12 cellular contexts compared by ENCODE assay signal in the genomic region with DNA sequence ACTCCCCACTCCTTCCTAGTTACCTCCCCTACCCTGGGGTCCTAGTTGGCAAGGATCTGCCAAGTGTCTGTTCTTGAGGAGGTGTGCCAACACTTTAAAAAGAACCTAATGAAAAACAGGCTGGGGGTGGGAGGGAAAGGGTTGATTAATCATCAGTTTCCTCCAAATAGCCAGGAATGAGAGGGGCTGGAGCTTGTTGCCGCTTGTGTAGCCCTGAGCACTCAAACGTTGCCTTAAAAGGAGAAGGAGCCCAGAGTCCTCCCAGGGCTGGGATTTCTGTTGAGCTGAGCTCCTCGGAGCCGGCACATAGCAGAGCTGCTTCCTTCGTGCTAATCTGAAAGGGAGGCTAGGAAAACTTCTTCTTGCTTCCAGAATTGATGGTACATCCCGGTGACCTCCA. TPM values are rescaled to one million over a fixed set of nuclear protein-coding genes. Genes with fewer than 3 reads are reported as not detected.
DNase-seq lines count a peak whose midpoint lies in the region; ATAC-seq and TF ChIP-seq lines count a peak whose summit lies in the region.
"Had no signal": no experiment of that assay in that cellular context is flagged by ENCODE, and none has a peak within 500 bp of the region (broad histone marks: within the 10 kb centered on the region; RNA-seq: fewer than 3 reads in every experiment).

No MANE protein-coding gene starts in this region.

- WGBS in endodermal cell (ENCODE audit: insufficient coverage in 1 of 2, insufficient read length in 1 of 2), 2 experiments = 46 to 60% methylated on average over 6 of the region's 6 CpGs

- ATAC-seq in left colon (peak; percentile 40), HG02970 (IDR thresholded peaks at IDR 0.05; ENCODE audit: low FRiP score, unreplicated experiment) (no peak), T-helper 17 cell (no peak)

- H3K36me3 Mint-ChIP-seq in endodermal cell (ENCODE audit: low read depth) (no peaks in the 10 kb centered on the region), T-helper 17 cell (ENCODE audit: low read depth) (peaks cover 2% of the 10 kb centered on the region)
- H3K36me3 Mint-ChIP-seq in CD4-positive, alpha-beta memory T cell = no peaks in the 10 kb centered on the region
- H3K36me3 Mint-ChIP-seq: activated naive CD8-positive, alpha-beta T cell treated with anti-CD3 and anti-CD28 coated beads for 36 hours had no signal

- no peak overlapping the region for H3K4me3 Mint-ChIP-seq in endodermal cell
- H3K4me3 Mint-ChIP-seq in CD4-positive, alpha-beta memory T cell = no peak overlapping the region
- H3K4me3 Mint-ChIP-seq in T-helper 17 cell = no peak overlapping the region
- H3K4me3 Mint-ChIP-seq: activated naive CD8-positive, alpha-beta T cell treated with anti-CD3 and anti-CD28 coated beads for 36 hours had no signal

- H3K4me3 ChIP-seq in HUES6 (ENCODE audit: low read depth, low read length) (no peak overlapping the region), endodermal cell (ENCODE audit: low read length) (no peak overlapping the region)
- no peak overlapping the region for H3K4me3 ChIP-seq in CD4-positive, alpha-beta memory T cell (ENCODE audit: low read length in 2 of 2)
- H3K4me3 ChIP-seq: lung had no signal

- DNase-seq in endodermal cell (no peak), left colon (peak in 1 of 2 donors; percentile 65), stromal cell of bone marrow (ENCODE audit: low read depth) (peak; percentile 83), NCI-H446 treated with DMSO at 0.1 percent for 48 hours (lab: John Stamatoyannopoulos, UW) (no peak), T-helper 17 cell (no peak)
- DNase-seq in CD4-positive, alpha-beta memory T cell = no peak
- DNase-seq: activated naive CD8-positive, alpha-beta T cell treated with anti-CD3 and anti-CD28 coated beads for 36 hours; DND-41; NCI-H345 had no signal

- POLR2A ChIA-PET in CD4-positive, alpha-beta memory T cell (lab: Charles Lee; ENCODE audit: partially characterized antibody) = no interaction called here

- H3K9me3 ChIP-seq in HUES6 (ENCODE audit: control insufficient read depth, insufficient read depth, low read depth, low read length) (no peaks in the 10 kb centered on the region), endodermal cell (ENCODE audit: control insufficient read depth, low read length) (no peaks in the 10 kb centered on the region), T-helper 17 cell (ENCODE audit: control insufficient read depth, low read length, poor library complexity, severe bottlenecking) (no peaks in the 10 kb centered on the region)
- H3K9me3 ChIP-seq in CD4-positive, alpha-beta memory T cell (ENCODE audit: control insufficient read depth in 1 of 2, low read length in 2 of 2) = no peaks in the 10 kb centered on the region

- TF ChIP-seq CTCF in endodermal cell (conservative IDR thresholded peaks at IDR 0.05) = no peak

- H3K27me3 Mint-ChIP-seq in endodermal cell (ENCODE audit: insufficient read depth) = peaks cover 11% of the 10 kb centered on the region
- no peaks in the 10 kb centered on the region for H3K27me3 Mint-ChIP-seq in CD4-positive, alpha-beta memory T cell
- peaks cover 5% of the 10 kb centered on the region for H3K27me3 Mint-ChIP-seq in T-helper 17 cell
- H3K27me3 Mint-ChIP-seq: activated naive CD8-positive, alpha-beta T cell treated with anti-CD3 and anti-CD28 coated beads for 36 hours had no signal

- peak overlapping the region; percentile 39 for H3K9ac ChIP-seq in HUES6 (ENCODE audit: low read length)
- no peak overlapping the region for H3K9ac ChIP-seq in endodermal cell (ENCODE audit: extremely low read depth, low read length, poor library complexity, severe bottlenecking)

- H3K27me3 ChIP-seq in HUES6 (ENCODE audit: control insufficient read depth, insufficient read depth, low read length) (no peaks in the 10 kb centered on the region), endodermal cell (ENCODE audit: control insufficient read depth, insufficient read depth, low read length, poor library complexity, severe bottlenecking) (no peaks in the 10 kb centered on the region)
- H3K27me3 ChIP-seq in CD4-positive, alpha-beta memory T cell (ENCODE audit: insufficient read depth, low read length) = no peaks in the 10 kb centered on the region

- H3K27ac ChIP-seq in HUES6 (ENCODE audit: low read depth, low read length) = peak overlapping the region; percentile 46; the same call in 1 of the 2 replicates
- H3K27ac ChIP-seq in endodermal cell (ENCODE audit: low read depth, low read length) = no peak overlapping the region
- no peak overlapping the region for H3K27ac ChIP-seq in CD4-positive, alpha-beta memory T cell (ENCODE audit: low read depth, low read length)

- H3K36me3 ChIP-seq in HUES6 (ENCODE audit: control insufficient read depth, insufficient read depth, low read length) = no peaks in the 10 kb centered on the region
- no peaks in the 10 kb centered on the region for H3K36me3 ChIP-seq in endodermal cell (ENCODE audit: control insufficient read depth, insufficient read depth, low read length)
- H3K36me3 ChIP-seq in CD4-positive, alpha-beta memory T cell (ENCODE audit: insufficient read depth, low read length) = no peaks in the 10 kb centered on the region

- H3K27ac Mint-ChIP-seq in endodermal cell = peak overlapping the region; percentile 58
- H3K27ac Mint-ChIP-seq in CD4-positive, alpha-beta memory T cell = no peak overlapping the region
- no peak overlapping the region for H3K27ac Mint-ChIP-seq in T-helper 17 cell
- H3K27ac Mint-ChIP-seq: activated naive CD8-positive, alpha-beta T cell treated with anti-CD3 and anti-CD28 coated beads for 36 hours had no signal

- H3K9me3 Mint-ChIP-seq in endodermal cell = no peaks in the 10 kb centered on the region
- no peaks in the 10 kb centered on the region for H3K9me3 Mint-ChIP-seq in CD4-positive, alpha-beta memory T cell
- H3K9me3 Mint-ChIP-seq: activated naive CD8-positive, alpha-beta T cell treated with anti-CD3 and anti-CD28 coated beads for 36 hours had no signal

- intact Hi-C loops in left colon (cut with DNase I, micrococcal nuclease) = no loop called here
- intact Hi-C loops in CD4-positive, alpha-beta memory T cell (cut with micrococcal nuclease) = no loop called here

- CTCF ChIA-PET in CD4-positive, alpha-beta memory T cell (lab: Charles Lee; ENCODE audit: partially characterized antibody) = interaction anchor here (1.2 to 2.4 kb wide), 2 partner anchors 9 to 69 kb away, joined by 4 to 11 read pairs; no protein-coding TSS in a partner anchor

- H3K4me1 Mint-ChIP-seq in endodermal cell = peaks cover 3% of the 10 kb centered on the region
- H3K4me1 Mint-ChIP-seq in CD4-positive, alpha-beta memory T cell = no peaks in the 10 kb centered on the region
- no peaks in the 10 kb centered on the region for H3K4me1 Mint-ChIP-seq in T-helper 17 cell

- H3K4me1 ChIP-seq in HUES6 (ENCODE audit: control insufficient read depth, insufficient read depth, low read length) (peaks cover 14% of the 10 kb centered on the region), endodermal cell (ENCODE audit: control insufficient read depth, insufficient read depth, low read length) (no peaks in the 10 kb centered on the region)
- no peaks in the 10 kb centered on the region for H3K4me1 ChIP-seq in CD4-positive, alpha-beta memory T cell (ENCODE audit: insufficient read depth, low read length)

RNA-seq across cellular contexts. Expression of gene SHISA4, which starts 15.9 kb away (rescaled TPM):
- total RNA-seq in endodermal cell (1 to 10 TPM; 5.8 to 7.3 TPM), left colon (1 to 10 TPM; 1.7 to 2.6 TPM), T-helper 17 cell (under 1 TPM; 0.37 to 0.63 TPM)
- polyA plus RNA-seq in endodermal cell (2013, experiment 1 of 2) = 12.7 TPM
- polyA plus RNA-seq in endodermal cell (2013, experiment 2 of 2) = 11.1 TPM
- total RNA-seq in CD4-positive, alpha-beta memory T cell = under 1 TPM; 0.58 to 0.94 TPM
- polyA plus RNA-seq in CD4-positive, alpha-beta memory T cell = under 1 TPM in 1 of 2 donors, not detected in 1; 0.59 TPM
- total RNA-seq: activated naive CD8-positive, alpha-beta T cell treated with anti-CD3 and anti-CD28 coated beads for 36 hours had no signal

RNA-seq across cellular contexts. Expression of gene LMOD1, which starts 41.8 kb away (rescaled TPM):
- total RNA-seq in endodermal cell (under 1 TPM; 0.31 to 0.60 TPM), left colon (10 to 100 TPM in 1 of 2 donors, 1 to 10 TPM in 1; 9.4 to 58.4 TPM), T-helper 17 cell (not detected)
- polyA plus RNA-seq in endodermal cell (2013, experiment 1 of 2) = 1.5 TPM
- 1.6 TPM for polyA plus RNA-seq in endodermal cell (2013, experiment 2 of 2)
- total RNA-seq in CD4-positive, alpha-beta memory T cell = not detected
- polyA plus RNA-seq in CD4-positive, alpha-beta memory T cell = not detected
- total RNA-seq: activated naive CD8-positive, alpha-beta T cell treated with anti-CD3 and anti-CD28 coated beads for 36 hours had no signal

RNA-seq across cellular contexts. Expression of gene TIMM17A, which starts 50.7 kb away (rescaled TPM):
- 10 to 100 TPM; 41.7 to 47.4 TPM for total RNA-seq in endodermal cell
- polyA plus RNA-seq in endodermal cell (2013, experiment 1 of 2) = 47.7 TPM
- polyA plus RNA-seq in endodermal cell (2013, experiment 2 of 2) = 46.4 TPM
- 10 to 100 TPM; 53.1 to 60.1 TPM for total RNA-seq in left colon
- 10 to 100 TPM; 26.0 to 27.1 TPM for total RNA-seq in CD4-positive, alpha-beta memory T cell
- polyA plus RNA-seq in CD4-positive, alpha-beta memory T cell = 10 to 100 TPM; 28.4 to 29.2 TPM
- 10 to 100 TPM; 36.8 to 48.4 TPM for total RNA-seq in T-helper 17 cell

Comparison
In these comparisons a context has a peak if more than half of its experiments do, and no peak if none do; other contexts are left out.
1. RNA of gene LMOD1, which starts 41.8 kb away (total RNA-seq): 9.4 to 58.4 TPM in left colon; 0.31 to 0.60 TPM in endodermal cell, not detected in CD4-positive, alpha-beta memory T cell and not detected in T-helper 17 cell; every median in the first group is over 4 times any median in the second.